In genomic region chr17:28569446-28569845, GRCh38 we compare ENCODE assay signal across 1 cellular context.
TF ChIP-seq lines count a peak whose summit lies in the region.

No MANE protein-coding gene starts in this region.

TF ChIP-seq in GM23338, 12 proteins besides CTCF, POLR2A, EP300 and RAD21:
- TF ChIP-seq CREB1 (CRISPR knock-in tag; IDR thresholded peaks at IDR 0.05; ENCODE audit: low read depth) (no peak), EZH2 (IDR thresholded peaks at IDR 0.05; ENCODE audit: low read depth, unreplicated experiment) (no peak), STAT1 (IDR thresholded peaks at IDR 0.05; ENCODE audit: unreplicated experiment) (no peak), ZNF114 (CRISPR knock-in tag; IDR thresholded peaks at IDR 0.05) (no peak), JUNB (IDR thresholded peaks at IDR 0.05; ENCODE audit: unreplicated experiment) (no peak), NANOG (IDR thresholded peaks at IDR 0.05; ENCODE audit: borderline replicate concordance) (no peak), ZNF462 (CRISPR knock-in tag; IDR thresholded peaks at IDR 0.05) (no peak), EZH2phosphoT487 (IDR thresholded peaks at IDR 0.05; ENCODE audit: unreplicated experiment) (no peak), POLR2AphosphoS5 (IDR thresholded peaks at IDR 0.05; ENCODE audit: low read depth) (no peak), ZNF331 (CRISPR knock-in tag; IDR thresholded peaks at IDR 0.05; ENCODE audit: low read depth) (no peak)
- TF ChIP-seq, protein P1, sequence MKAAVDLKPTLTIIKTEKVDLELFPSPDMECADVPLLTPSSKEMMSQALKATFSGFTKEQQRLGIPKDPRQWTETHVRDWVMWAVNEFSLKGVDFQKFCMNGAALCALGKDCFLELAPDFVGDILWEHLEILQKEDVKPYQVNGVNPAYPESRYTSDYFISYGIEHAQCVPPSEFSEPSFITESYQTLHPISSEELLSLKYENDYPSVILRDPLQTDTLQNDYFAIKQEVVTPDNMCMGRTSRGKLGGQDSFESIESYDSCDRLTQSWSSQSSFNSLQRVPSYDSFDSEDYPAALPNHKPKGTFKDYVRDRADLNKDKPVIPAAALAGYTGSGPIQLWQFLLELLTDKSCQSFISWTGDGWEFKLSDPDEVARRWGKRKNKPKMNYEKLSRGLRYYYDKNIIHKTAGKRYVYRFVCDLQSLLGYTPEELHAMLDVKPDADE (IDR thresholded peaks at IDR 0.05), result no peak
- TF ChIP-seq, protein P2, sequence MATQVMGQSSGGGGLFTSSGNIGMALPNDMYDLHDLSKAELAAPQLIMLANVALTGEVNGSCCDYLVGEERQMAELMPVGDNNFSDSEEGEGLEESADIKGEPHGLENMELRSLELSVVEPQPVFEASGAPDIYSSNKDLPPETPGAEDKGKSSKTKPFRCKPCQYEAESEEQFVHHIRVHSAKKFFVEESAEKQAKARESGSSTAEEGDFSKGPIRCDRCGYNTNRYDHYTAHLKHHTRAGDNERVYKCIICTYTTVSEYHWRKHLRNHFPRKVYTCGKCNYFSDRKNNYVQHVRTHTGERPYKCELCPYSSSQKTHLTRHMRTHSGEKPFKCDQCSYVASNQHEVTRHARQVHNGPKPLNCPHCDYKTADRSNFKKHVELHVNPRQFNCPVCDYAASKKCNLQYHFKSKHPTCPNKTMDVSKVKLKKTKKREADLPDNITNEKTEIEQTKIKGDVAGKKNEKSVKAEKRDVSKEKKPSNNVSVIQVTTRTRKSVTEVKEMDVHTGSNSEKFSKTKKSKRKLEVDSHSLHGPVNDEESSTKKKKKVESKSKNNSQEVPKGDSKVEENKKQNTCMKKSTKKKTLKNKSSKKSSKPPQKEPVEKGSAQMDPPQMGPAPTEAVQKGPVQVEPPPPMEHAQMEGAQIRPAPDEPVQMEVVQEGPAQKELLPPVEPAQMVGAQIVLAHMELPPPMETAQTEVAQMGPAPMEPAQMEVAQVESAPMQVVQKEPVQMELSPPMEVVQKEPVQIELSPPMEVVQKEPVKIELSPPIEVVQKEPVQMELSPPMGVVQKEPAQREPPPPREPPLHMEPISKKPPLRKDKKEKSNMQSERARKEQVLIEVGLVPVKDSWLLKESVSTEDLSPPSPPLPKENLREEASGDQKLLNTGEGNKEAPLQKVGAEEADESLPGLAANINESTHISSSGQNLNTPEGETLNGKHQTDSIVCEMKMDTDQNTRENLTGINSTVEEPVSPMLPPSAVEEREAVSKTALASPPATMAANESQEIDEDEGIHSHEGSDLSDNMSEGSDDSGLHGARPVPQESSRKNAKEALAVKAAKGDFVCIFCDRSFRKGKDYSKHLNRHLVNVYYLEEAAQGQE (IDR thresholded peaks at IDR 0.05; ENCODE audit: unreplicated experiment), result no peak
